ENCODE assay signal across 19 cellular contexts in genomic region chr15:78147566-78147965, GRCh38. TPM values are rescaled to one million over a fixed set of nuclear protein-coding genes. Genes with fewer than 3 reads are reported as not detected.
DNase-seq lines count a peak whose midpoint lies in the region; ATAC-seq and TF ChIP-seq lines count a peak whose summit lies in the region.
"Had no signal": no experiment of that assay in that cellular context is flagged by ENCODE, and none has a peak within 500 bp of the region (broad histone marks: within the 10 kb centered on the region; RNA-seq: fewer than 3 reads in every experiment).

No MANE protein-coding gene starts in this region.

- ATAC-seq in T-helper 17 cell (no peak), HG03108 (IDR thresholded peaks at IDR 0.05; ENCODE audit: unreplicated experiment) (no peak)
- ATAC-seq: A549; activated CD4-positive, CD25-positive, alpha-beta regulatory T cell treated with anti-CD3 and anti-CD28 coated beads, Interleukin-2, amount 50 U/mL, for 24 hours; gastroesophageal sphincter; left colon had no signal

- peaks cover 6% of the 10 kb centered on the region for H3K36me3 Mint-ChIP-seq in activated CD4-positive, alpha-beta T cell treated with anti-CD3 and anti-CD28 coated beads, Interleukin-2, amount 10 ng/mL, durations not matched to agents 7 days and 5 days (ENCODE audit: low read depth)
- H3K36me3 Mint-ChIP-seq in T-helper 17 cell (ENCODE audit: low read depth) (peaks cover 2% of the 10 kb centered on the region), glutamatergic neuron (ENCODE audit: unreplicated experiment) (no peaks in the 10 kb centered on the region), progenitor cell of endocrine pancreas (ENCODE audit: insufficient read depth) (no peaks in the 10 kb centered on the region)

- peak overlapping the region; percentile 38 for H3K4me3 Mint-ChIP-seq in activated CD4-positive, alpha-beta T cell treated with anti-CD3 and anti-CD28 coated beads, Interleukin-2, amount 10 ng/mL, durations not matched to agents 7 days and 5 days
- H3K4me3 Mint-ChIP-seq in T-helper 17 cell (peak overlapping the region; percentile 94), glutamatergic neuron (ENCODE audit: unreplicated experiment) (peak overlapping the region; percentile 70), progenitor cell of endocrine pancreas (ENCODE audit: low read depth) (peak overlapping the region; percentile 54)

- no peak for TF ChIP-seq CTCF in glutamatergic neuron (IDR thresholded peaks at IDR 0.05; ENCODE audit: partially characterized antibody, unreplicated experiment)
- no peak for TF ChIP-seq CTCF in progenitor cell of endocrine pancreas (IDR thresholded peaks at IDR 0.05; ENCODE audit: unreplicated experiment)

- H3K9me3 ChIP-seq in T-helper 17 cell (ENCODE audit: control insufficient read depth, low read length, poor library complexity, severe bottlenecking) = no peaks in the 10 kb centered on the region
- H3K9me3 ChIP-seq: A549, gastroesophageal sphincter, HAP-1, SJCRH30 had no signal

- H3K9me3 Mint-ChIP-seq in activated CD4-positive, alpha-beta T cell treated with anti-CD3 and anti-CD28 coated beads, Interleukin-2, amount 10 ng/mL, durations not matched to agents 7 days and 5 days = no peaks in the 10 kb centered on the region
- H3K9me3 Mint-ChIP-seq in glutamatergic neuron (ENCODE audit: unreplicated experiment) = peaks cover 7% of the 10 kb centered on the region
- H3K9me3 Mint-ChIP-seq in progenitor cell of endocrine pancreas (ENCODE audit: low read depth) = no peaks in the 10 kb centered on the region

- no peak for DNase-seq in activated CD4-positive, alpha-beta T cell treated with anti-CD3 and anti-CD28 coated beads, Interleukin-2, amount 10 ng/mL, durations not matched to agents 7 days and 5 days
- no peak for DNase-seq in activated CD4-positive, alpha-beta T cell treated with anti-CD3 and anti-CD28 coated beads for 4 hours
- DNase-seq in T-helper 17 cell (no peak), glutamatergic neuron (no peak), progenitor cell of endocrine pancreas (ENCODE audit: low spot score, unreplicated experiment) (no peak), activated gamma-delta T cell (lab: John Stamatoyannopoulos, UW) (no peak), islet precursor cell (no peak)
- DNase-seq: DMS79, dorsolateral prefrontal cortex, left colon, NCI-H146, NCI-H774 had no signal

- CTCF ChIA-PET in activated CD4-positive, alpha-beta T cell treated with anti-CD3 and anti-CD28 coated beads, Interleukin-2, amount 10 ng/mL, durations not matched to agents 7 days and 5 days (lab: Charles Lee) = interaction anchor here (0.5 to 2.4 kb wide), 7 partner anchors 10 to 48 kb away, joined by 3 to 14 read pairs (median 6); partner anchors contain the start of gene CIB2

- POLR2A ChIA-PET in activated CD4-positive, alpha-beta T cell treated with anti-CD3 and anti-CD28 coated beads, Interleukin-2, amount 10 ng/mL, durations not matched to agents 7 days and 5 days (lab: Charles Lee) = no interaction called here

- H3K27me3 Mint-ChIP-seq in activated CD4-positive, alpha-beta T cell treated with anti-CD3 and anti-CD28 coated beads, Interleukin-2, amount 10 ng/mL, durations not matched to agents 7 days and 5 days = no peaks in the 10 kb centered on the region
- H3K27me3 Mint-ChIP-seq in T-helper 17 cell (no peaks in the 10 kb centered on the region), glutamatergic neuron (ENCODE audit: unreplicated experiment) (peaks cover 8% of the 10 kb centered on the region), progenitor cell of endocrine pancreas (no peaks in the 10 kb centered on the region)

- peak overlapping the region; percentile 48 for H3K27ac Mint-ChIP-seq in activated CD4-positive, alpha-beta T cell treated with anti-CD3 and anti-CD28 coated beads, Interleukin-2, amount 10 ng/mL, durations not matched to agents 7 days and 5 days
- H3K27ac Mint-ChIP-seq in T-helper 17 cell = peak overlapping the region; percentile 69
- no peak overlapping the region for H3K27ac Mint-ChIP-seq in glutamatergic neuron (ENCODE audit: unreplicated experiment)
- peak overlapping the region; percentile 23 for H3K27ac Mint-ChIP-seq in progenitor cell of endocrine pancreas

- H3K4me1 Mint-ChIP-seq in activated CD4-positive, alpha-beta T cell treated with anti-CD3 and anti-CD28 coated beads, Interleukin-2, amount 10 ng/mL, durations not matched to agents 7 days and 5 days = peaks cover 32% of the 10 kb centered on the region
- H3K4me1 Mint-ChIP-seq in T-helper 17 cell (peaks cover 26% of the 10 kb centered on the region), glutamatergic neuron (ENCODE audit: low read depth, unreplicated experiment) (peaks cover 5% of the 10 kb centered on the region), progenitor cell of endocrine pancreas (ENCODE audit: low read depth) (peaks cover 11% of the 10 kb centered on the region)

RNA-seq across cellular contexts. Expression of gene IDH3A, which starts 1.6 kb away (rescaled TPM):
- 10 to 100 TPM; 65.1 to 71.2 TPM for total RNA-seq in activated CD4-positive, alpha-beta T cell treated with anti-CD3 and anti-CD28 coated beads, Interleukin-2, amount 10 ng/mL, durations not matched to agents 7 days and 5 days
- total RNA-seq in T-helper 17 cell (10 to 100 TPM; 37.8 to 51.2 TPM), glutamatergic neuron (ENCODE audit: unreplicated experiment) (40.2 TPM), progenitor cell of endocrine pancreas (34.9 and 35.4 TPM in 2 replicates)

RNA-seq across cellular contexts. Expression of gene CIB2, which starts 16.3 kb away (rescaled TPM):
- total RNA-seq in activated CD4-positive, alpha-beta T cell treated with anti-CD3 and anti-CD28 coated beads, Interleukin-2, amount 10 ng/mL, durations not matched to agents 7 days and 5 days = under 1 TPM; 0.44 to 0.55 TPM
- total RNA-seq in T-helper 17 cell (under 1 TPM; 0.63 to 0.65 TPM), glutamatergic neuron (ENCODE audit: unreplicated experiment) (131 TPM), progenitor cell of endocrine pancreas (41.6 and 44.9 TPM in 2 replicates)

RNA-seq across cellular contexts. Expression of gene SH2D7, which starts 55.2 kb away (rescaled TPM):
- total RNA-seq in activated CD4-positive, alpha-beta T cell treated with anti-CD3 and anti-CD28 coated beads, Interleukin-2, amount 10 ng/mL, durations not matched to agents 7 days and 5 days = not detected
- total RNA-seq in T-helper 17 cell = not detected
- total RNA-seq in glutamatergic neuron (ENCODE audit: unreplicated experiment) = not detected
- not detected in 2 replicates for total RNA-seq in progenitor cell of endocrine pancreas
- total RNA-seq: dorsolateral prefrontal cortex, gastroesophageal sphincter, omental fat pad had no signal

Comparison
In these comparisons a context has a peak if more than half of its experiments do, and no peak if none do; other contexts are left out.
1. H3K4me3 Mint-ChIP-seq: peak in every context shown above with its lines; median percentile 94 in T-helper 17 cell; 70 in glutamatergic neuron; 54 in progenitor cell of endocrine pancreas; 38 in activated CD4-positive, alpha-beta T cell treated with anti-CD3 and anti-CD28 coated beads, Interleukin-2, amount 10 ng/mL, durations not matched to agents 7 days and 5 days.
2. RNA of gene CIB2, which starts 16.3 kb away (total RNA-seq): 131 TPM in glutamatergic neuron (single experiment) and 41.6 to 44.9 TPM in progenitor cell of endocrine pancreas; 0.63 to 0.65 TPM in T-helper 17 cell and 0.44 to 0.55 TPM in activated CD4-positive, alpha-beta T cell treated with anti-CD3 and anti-CD28 coated beads, Interleukin-2, amount 10 ng/mL, durations not matched to agents 7 days and 5 days; every median in the first group is over 10 times any median in the second.